In the genomic region with DNA sequence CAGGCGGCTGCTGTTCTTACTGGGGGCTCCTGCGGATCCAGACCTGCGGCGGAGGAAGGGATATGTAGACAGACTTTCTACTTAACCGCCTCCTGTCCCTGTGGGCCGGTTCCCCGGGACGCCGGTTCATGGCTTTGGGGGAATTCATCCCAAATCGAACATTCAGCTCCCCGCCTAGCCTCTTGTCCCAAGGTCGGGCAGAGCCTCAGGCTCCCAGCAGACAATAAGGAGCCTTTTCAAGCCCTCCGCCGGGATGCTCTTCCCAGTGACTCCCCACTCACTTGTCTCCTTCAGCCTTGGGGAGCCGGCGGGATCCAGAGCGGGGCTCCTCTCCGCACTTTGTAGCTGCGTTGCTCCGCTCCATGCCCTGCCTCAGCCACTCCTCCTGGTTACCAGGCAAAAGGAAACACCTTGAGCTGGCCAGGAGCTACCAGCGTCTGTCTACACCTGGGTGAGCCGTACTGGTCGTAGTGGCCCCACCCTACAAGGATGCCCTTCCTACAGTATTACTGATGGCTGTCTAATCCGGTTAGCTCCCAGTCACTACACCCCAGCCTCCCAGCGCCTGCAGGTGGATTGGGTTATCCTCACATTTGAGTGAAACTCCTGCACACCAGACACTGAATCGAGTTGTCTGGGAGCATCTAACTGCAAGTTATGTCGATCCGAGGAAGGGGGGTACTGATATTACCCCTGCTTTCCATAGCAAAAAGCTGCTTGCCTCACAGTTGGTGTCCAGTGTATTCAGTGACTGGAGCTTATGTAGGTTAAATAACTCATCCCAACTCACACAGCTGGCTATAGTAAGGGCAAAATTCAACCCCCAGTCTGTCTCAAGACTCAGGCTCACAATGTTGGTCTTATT, we compare ENCODE assay signal across 8 cellular contexts. TPM values are rescaled to one million over a fixed set of nuclear protein-coding genes. Genes with fewer than 3 reads are reported as not detected.
DNase-seq lines count a peak whose midpoint lies in the region; ATAC-seq and TF ChIP-seq lines count a peak whose summit lies in the region.

C10orf95 (minus strand) TSS at position 439 of the 865 bp plus-strand sequence. CDS start 450 bp downstream, outside the sequence.

- H3K4me3 Mint-ChIP-seq in stimulated activated naive B cell treated with anti-CD40 and anti-IgM and Interleukin-4, amounts not matched to agents 10 μg/mL and 1 μg/mL and 100 μg/mL, for 72 hours: peak within 1 kb of the TSS; percentile 93 to 96

- H3K9me3 Mint-ChIP-seq in stimulated activated naive B cell treated with anti-CD40 and anti-IgM and Interleukin-4, amounts not matched to agents 10 μg/mL and 1 μg/mL and 100 μg/mL, for 72 hours: no peaks in the 10 kb centered on the region

- H3K4me1 Mint-ChIP-seq in stimulated activated naive B cell treated with anti-CD40 and anti-IgM and Interleukin-4, amounts not matched to agents 10 μg/mL and 1 μg/mL and 100 μg/mL, for 72 hours: peaks cover 16 to 32% of the 10 kb centered on the region in 2 donors

- H3K36me3 Mint-ChIP-seq in stimulated activated naive B cell treated with anti-CD40 and anti-IgM and Interleukin-4, amounts not matched to agents 10 μg/mL and 1 μg/mL and 100 μg/mL, for 72 hours: peaks cover 7 to 20% of the 10 kb centered on the region in 2 donors

- no peaks in the 10 kb centered on the region for H3K27me3 ChIP-seq in heart right ventricle

- ATAC-seq in heart right ventricle (no peak), left ventricle myocardium superior (no peak), GM18870 (IDR thresholded peaks at IDR 0.05; ENCODE audit: unreplicated experiment) (no peak)
- ATAC-seq in stimulated activated naive B cell treated with anti-CD40 and anti-IgM and Interleukin-4, amounts not matched to agents 10 μg/mL and 1 μg/mL and 100 μg/mL, for 72 hours (replicated peaks): no peak

- intact Hi-C loops in heart right ventricle (cut with DNase I) (loop anchor here in 1 of 10 donors (10.0 kb wide), 1 partner anchor 57 kb away; the partner anchor contains the start of gene NFKB2), left ventricle myocardium superior (cut with micrococcal nuclease) (no loop called here)

- peaks cover 2 to 65% (median 17%) of the 10 kb centered on the region in 9 donors for H3K4me1 ChIP-seq in heart right ventricle

- DNase-seq in heart right ventricle (no peak), left ventricle myocardium superior (no peak), D341Med (ENCODE audit: low spot score) (no peak)
- peak; percentile 46 to 54 for DNase-seq in activated T-cell treated with anti-CD3 and anti-CD28 coated beads, Interleukin-2, amount 50 U/mL, for 48 hours
- DNase-seq in stimulated activated naive B cell treated with anti-CD40 and anti-IgM and Interleukin-4, amounts not matched to agents 10 μg/mL and 1 μg/mL and 100 μg/mL, for 72 hours: no peak
- DNase-seq in stimulated activated naive CD4-positive, alpha-beta T cell treated with Interleukin-2 at 50 U/mL for 16 hours (lab: John Stamatoyannopoulos, UW): no peak

- H3K36me3 ChIP-seq in heart right ventricle: peaks cover 0 to 12% (median 0%) of the 10 kb centered on the region in 9 donors

- H3K27ac ChIP-seq in heart right ventricle: peak within 1 kb of the TSS in 9 of 10 donors; percentile 73 to 90 (median 85)

- H3K4me3 ChIP-seq in heart right ventricle (peak within 1 kb of the TSS; percentile 74 to 88 (median 82)), iPS-18c (ENCODE audit: insufficient read depth, low read depth, low read length) (peak within 1 kb of the TSS; percentile 89)

- H3K27ac Mint-ChIP-seq in stimulated activated naive B cell treated with anti-CD40 and anti-IgM and Interleukin-4, amounts not matched to agents 10 μg/mL and 1 μg/mL and 100 μg/mL, for 72 hours: peak within 1 kb of the TSS; percentile 84

- no peaks in the 10 kb centered on the region for H3K27me3 Mint-ChIP-seq in stimulated activated naive B cell treated with anti-CD40 and anti-IgM and Interleukin-4, amounts not matched to agents 10 μg/mL and 1 μg/mL and 100 μg/mL, for 72 hours

- 38% methylated on average over 28 of the region's 28 CpGs for WGBS in heart right ventricle, 2 donors

- no peak for TF ChIP-seq CTCF in heart right ventricle (IDR thresholded peaks at IDR 0.05)

- no peaks in the 10 kb centered on the region for H3K9me3 ChIP-seq in heart right ventricle
- H3K9me3 ChIP-seq in iPS-18c (ENCODE audit: control insufficient read depth, insufficient read depth, low read length): no peaks in the 10 kb centered on the region

RNA-seq across cellular contexts. Expression of gene C10orf95, which starts in this region (rescaled TPM):
- total RNA-seq in heart right ventricle: not detected
- not detected for polyA plus RNA-seq in heart right ventricle
- not detected for total RNA-seq in left ventricle myocardium superior

Comparison
In these comparisons a context has a peak if more than half of its experiments do, and no peak if none do; other contexts are left out.
1. DNase-seq: peak in activated T-cell treated with anti-CD3 and anti-CD28 coated beads, Interleukin-2, amount 50 U/mL, for 48 hours (2 of 2); none in heart right ventricle (0 of 2), left ventricle myocardium superior (single experiment), stimulated activated naive B cell treated with anti-CD40 and anti-IgM and Interleukin-4, amounts not matched to agents 10 μg/mL and 1 μg/mL and 100 μg/mL, for 72 hours (single experiment), stimulated activated naive CD4-positive, alpha-beta T cell treated with Interleukin-2 at 50 U/mL for 16 hours (single experiment) and D341Med (single experiment).